18 cellular contexts compared by ENCODE assay signal in the genomic region with DNA sequence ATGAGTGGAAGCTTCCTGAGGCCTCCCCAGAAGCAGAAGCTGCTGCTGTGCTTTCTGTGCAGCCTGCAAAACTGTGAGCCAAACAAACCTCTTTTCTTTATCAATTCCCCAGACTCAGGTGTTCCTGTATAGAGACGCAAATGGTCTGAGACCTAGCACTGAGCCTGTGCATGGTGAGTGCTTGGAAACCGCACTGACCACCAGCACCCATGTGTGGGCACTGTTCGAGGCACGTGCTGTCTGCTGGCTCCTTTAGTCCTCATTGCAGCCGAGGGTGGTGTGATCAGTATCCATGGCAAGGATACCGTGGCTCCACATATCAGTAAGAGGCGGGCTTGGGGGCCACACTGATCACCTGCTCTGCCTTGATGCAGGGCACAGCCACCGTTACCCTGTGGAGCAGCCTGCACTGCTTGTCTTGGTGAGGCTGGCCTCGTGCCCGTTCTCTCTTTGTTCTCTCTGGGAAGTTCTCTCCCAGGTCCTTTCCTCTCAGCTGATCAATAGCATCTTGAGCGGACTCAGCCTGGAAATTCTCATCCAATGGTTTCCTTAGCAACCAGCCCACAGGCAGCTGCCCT.
"Had no signal": no experiment of that assay in that cellular context is flagged by ENCODE, and none has a peak within 500 bp of the region (broad histone marks: within the 10 kb centered on the region; RNA-seq: fewer than 3 reads in every experiment).

No MANE protein-coding gene starts in this region.

- H3K27ac Mint-ChIP-seq: activated naive CD4-positive, alpha-beta T cell treated with anti-CD3 and anti-CD28 coated beads for 36 hours; activated T-helper 17 cell treated with anti-CD3 and anti-CD28 coated beads, Interleukin-2, amount 50 U/mL, for 72 hours; naive B cell; stimulated activated naive CD8-positive, alpha-beta T cell treated with anti-CD3 and anti-CD28 coated beads, Interleukin-15, Interleukin-2, amounts not matched to agents 100 ng/mL and 50 ng/mL, for 24 hours had no signal

- H3K27me3 ChIP-seq: gastrocnemius medialis, hepatocyte, testis had no signal

- H3K4me2 ChIP-seq: hepatocyte had no signal

- H3K4me3 Mint-ChIP-seq: activated naive CD4-positive, alpha-beta T cell treated with anti-CD3 and anti-CD28 coated beads for 36 hours; activated T-helper 17 cell treated with anti-CD3 and anti-CD28 coated beads, Interleukin-2, amount 50 U/mL, for 72 hours; naive B cell; stimulated activated naive CD8-positive, alpha-beta T cell treated with anti-CD3 and anti-CD28 coated beads, Interleukin-15, Interleukin-2, amounts not matched to agents 100 ng/mL and 50 ng/mL, for 24 hours had no signal

- H3K9me3 Mint-ChIP-seq: activated naive CD4-positive, alpha-beta T cell treated with anti-CD3 and anti-CD28 coated beads for 36 hours; activated T-helper 17 cell treated with anti-CD3 and anti-CD28 coated beads, Interleukin-2, amount 50 U/mL, for 72 hours; stimulated activated naive CD8-positive, alpha-beta T cell treated with anti-CD3 and anti-CD28 coated beads, Interleukin-15, Interleukin-2, amounts not matched to agents 100 ng/mL and 50 ng/mL, for 24 hours had no signal

- H3K36me3 ChIP-seq: gastrocnemius medialis had no signal

- H2AFZ ChIP-seq: hepatocyte had no signal

- H3K27me3 Mint-ChIP-seq: stimulated activated naive CD8-positive, alpha-beta T cell treated with anti-CD3 and anti-CD28 coated beads, Interleukin-15, Interleukin-2, amounts not matched to agents 100 ng/mL and 50 ng/mL, for 24 hours had no signal

- H3K79me2 ChIP-seq: hepatocyte had no signal

- H3K4me1 ChIP-seq: gastrocnemius medialis, psoas muscle, testis had no signal

- ATAC-seq: activated T-helper 17 cell treated with anti-CD3 and anti-CD28 coated beads, Interleukin-2, amount 50 U/mL, for 72 hours; gastrocnemius medialis; psoas muscle had no signal

- H3K9me3 ChIP-seq: gastrocnemius medialis, psoas muscle, testis had no signal

- H3K4me1 Mint-ChIP-seq: activated T-helper 17 cell treated with anti-CD3 and anti-CD28 coated beads, Interleukin-2, amount 50 U/mL, for 72 hours; naive B cell had no signal

- H3K4me3 ChIP-seq: gastrocnemius medialis, hepatocyte, lung, psoas muscle, testis had no signal

- H3K27ac ChIP-seq: epithelial cell of prostate, gastrocnemius medialis, hepatocyte, psoas muscle, testis had no signal

- H3K36me3 Mint-ChIP-seq: naive B cell had no signal

- DNase-seq: activated CD4-positive, alpha-beta T cell treated with anti-CD3 and anti-CD28 coated beads, Interleukin-2, amount 50 U/mL, for 1 hour; activated naive CD4-positive, alpha-beta T cell treated with anti-CD3 and anti-CD28 coated beads for 36 hours; activated T-cell treated with anti-CD3 and anti-CD28 coated beads for 4 hours; central memory CD4-positive, alpha-beta T cell; cortex of kidney; effector memory CD4-positive, alpha-beta T cell; gastrocnemius medialis; naive B cell; nucleus accumbens; stimulated activated CD4-positive, alpha-beta T cell treated with anti-CD3 and anti-CD28 coated beads, Interleukin-2, amount 100 ng/mL, for 48 hours; T-helper 2 cell; testis had no signal
